16 cellular contexts compared by ENCODE assay signal in the genomic region with DNA sequence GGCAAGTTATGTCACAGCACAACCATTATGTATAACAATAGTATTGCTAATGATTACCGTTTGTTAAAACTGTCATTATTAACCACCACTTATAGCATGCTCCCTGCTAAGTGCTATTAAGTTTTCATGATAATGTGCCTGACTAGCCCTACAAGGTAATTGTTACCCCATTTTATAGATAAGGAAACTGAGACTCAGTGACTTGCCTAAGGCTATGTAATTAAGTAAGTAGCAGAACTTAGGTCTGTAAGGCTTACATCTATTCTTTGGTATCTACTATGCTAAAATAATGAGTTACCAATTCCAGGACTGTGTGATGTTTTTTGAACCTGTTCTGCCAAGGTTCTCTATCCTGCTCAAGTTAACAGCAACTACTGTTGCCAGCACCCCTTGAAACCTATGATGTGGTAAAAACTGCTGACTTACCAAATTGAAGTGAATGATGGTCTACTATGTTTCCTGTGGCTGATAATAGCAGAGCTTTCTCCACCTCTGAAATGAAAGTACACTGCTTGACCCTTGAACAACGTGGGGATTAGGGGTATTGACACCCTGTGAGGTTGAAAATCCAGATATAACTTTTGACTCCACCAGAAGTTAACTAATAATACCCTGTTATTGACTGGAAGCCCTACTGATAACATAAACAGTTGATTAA.
"Had no signal": no experiment of that assay in that cellular context is flagged by ENCODE, and none has a peak within 500 bp of the region (broad histone marks: within the 10 kb centered on the region; RNA-seq: fewer than 3 reads in every experiment).

No MANE protein-coding gene starts in this region.

- H3K27me3 ChIP-seq: body of pancreas, spleen had no signal

- H3K27me3 Mint-ChIP-seq: central memory CD8-positive, alpha-beta T cell had no signal

- ATAC-seq: body of pancreas, left ventricle myocardium superior, psoas muscle, sciatic nerve had no signal

- H3K4me3 Mint-ChIP-seq: activated naive CD4-positive, alpha-beta T cell treated with anti-CD3 and anti-CD28 coated beads for 36 hours; central memory CD8-positive, alpha-beta T cell had no signal

- H3K4me1 Mint-ChIP-seq: central memory CD8-positive, alpha-beta T cell had no signal

- H3K9me3 ChIP-seq: body of pancreas, psoas muscle, spleen, thoracic aorta had no signal

- H3K27ac Mint-ChIP-seq: activated naive CD4-positive, alpha-beta T cell treated with anti-CD3 and anti-CD28 coated beads for 36 hours had no signal

- DNase-seq: activated CD4-positive, alpha-beta T cell treated with anti-CD3 and anti-CD28 coated beads, Interleukin-2, amount 50 U/mL, for 1 hour; activated naive CD4-positive, alpha-beta T cell treated with anti-CD3 and anti-CD28 coated beads for 36 hours; activated T-cell treated with anti-CD3 and anti-CD28 coated beads for 4 hours; amniotic stem cell; body of pancreas; foreskin fibroblast; glutamatergic neuron; left ventricle myocardium superior; mesendoderm; psoas muscle; spleen; T1000 had no signal

- H3K4me3 ChIP-seq: body of pancreas, coronary artery, psoas muscle, spleen, thoracic aorta had no signal

- H3K36me3 ChIP-seq: spleen, thoracic aorta had no signal

- H3K27ac ChIP-seq: body of pancreas, coronary artery, psoas muscle, spleen, thoracic aorta had no signal

- H3K9me3 Mint-ChIP-seq: activated naive CD4-positive, alpha-beta T cell treated with anti-CD3 and anti-CD28 coated beads for 36 hours; central memory CD8-positive, alpha-beta T cell had no signal
